ENCODE assay signal across 12 cellular contexts in the genomic region with DNA sequence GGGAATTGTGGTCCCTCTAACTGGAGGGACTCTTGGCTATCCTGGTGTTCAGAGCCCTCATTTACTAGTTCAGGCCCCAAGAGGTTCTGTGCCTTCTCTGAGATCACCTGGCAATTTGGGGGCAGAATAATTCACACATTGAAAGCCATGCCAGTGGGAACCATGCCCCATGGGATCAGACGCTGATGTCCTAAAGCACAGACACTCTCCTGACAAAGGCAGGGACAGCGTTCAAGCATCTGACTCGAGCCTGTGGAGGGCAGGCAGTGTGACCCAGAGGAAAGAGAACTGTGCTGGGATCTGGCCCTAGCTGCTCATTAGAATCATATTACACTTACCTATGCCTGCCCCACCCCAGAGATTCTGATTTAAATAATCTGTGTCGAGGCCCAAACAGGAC. TPM values are rescaled to one million over a fixed set of nuclear protein-coding genes. Genes with fewer than 3 reads are reported as not detected.
DNase-seq lines count a peak whose midpoint lies in the region; ATAC-seq and TF ChIP-seq lines count a peak whose summit lies in the region.
"Had no signal": no experiment of that assay in that cellular context is flagged by ENCODE, and none has a peak within 500 bp of the region (broad histone marks: within the 10 kb centered on the region; RNA-seq: fewer than 3 reads in every experiment).

No MANE protein-coding gene starts in this region.

- peaks cover 8% of the 10 kb centered on the region for H3K9me3 Mint-ChIP-seq in activated T-helper 2 cell treated with anti-CD3 and anti-CD28 coated beads, Interferon-gamma antibody, Interleukin-2, Interleukin-4, amounts not matched to agents 10 μg/mL and 5 μg/mL and 100 μg/mL, durations not matched to agents 14 hours and 24 hours and 36 hours
- H3K9me3 Mint-ChIP-seq in chondrocyte (ENCODE audit: low read depth), result no peaks in the 10 kb centered on the region
- H3K9me3 Mint-ChIP-seq: HFFc6 had no signal

- no peak overlapping the region for H3K4me3 Mint-ChIP-seq in activated T-helper 2 cell treated with anti-CD3 and anti-CD28 coated beads, Interferon-gamma antibody, Interleukin-2, Interleukin-4, amounts not matched to agents 10 μg/mL and 5 μg/mL and 100 μg/mL, durations not matched to agents 14 hours and 24 hours and 36 hours (ENCODE audit: low read depth)
- H3K4me3 Mint-ChIP-seq in chondrocyte (ENCODE audit: unreplicated experiment), result no peak overlapping the region
- H3K4me3 Mint-ChIP-seq: HFFc6 had no signal

- H3K27me3 Mint-ChIP-seq in activated T-helper 2 cell treated with anti-CD3 and anti-CD28 coated beads, Interferon-gamma antibody, Interleukin-2, Interleukin-4, amounts not matched to agents 10 μg/mL and 5 μg/mL and 100 μg/mL, durations not matched to agents 14 hours and 24 hours and 36 hours (ENCODE audit: low read depth), result no peaks in the 10 kb centered on the region
- H3K27me3 Mint-ChIP-seq in chondrocyte (ENCODE audit: low read depth), result peaks cover 27% of the 10 kb centered on the region

- no peaks in the 10 kb centered on the region for H3K36me3 ChIP-seq in gastrocnemius medialis

- H3K27me3 ChIP-seq in gastrocnemius medialis, result no peaks in the 10 kb centered on the region

- ATAC-seq in GM18498 (IDR thresholded peaks at IDR 0.05; ENCODE audit: unreplicated experiment), result peak; percentile 1
- ATAC-seq in HG03378 (IDR thresholded peaks at IDR 0.05; ENCODE audit: unreplicated experiment), result peak; percentile 1
- no peak for ATAC-seq in gastrocnemius medialis
- no peak for ATAC-seq in GM18505 (IDR thresholded peaks at IDR 0.05; ENCODE audit: unreplicated experiment)

- peaks cover 60 to 62% of the 10 kb centered on the region in 2 donors for H3K4me1 ChIP-seq in gastrocnemius medialis

- in situ Hi-C loops in gastrocnemius medialis (cut with MboI; ENCODE audit: low sequenced_read_pairs in 4 of 4), result no loop called here

- peaks cover 68% of the 10 kb centered on the region for H3K4me1 Mint-ChIP-seq in activated T-helper 2 cell treated with anti-CD3 and anti-CD28 coated beads, Interferon-gamma antibody, Interleukin-2, Interleukin-4, amounts not matched to agents 10 μg/mL and 5 μg/mL and 100 μg/mL, durations not matched to agents 14 hours and 24 hours and 36 hours (ENCODE audit: low read depth)
- H3K4me1 Mint-ChIP-seq in chondrocyte (ENCODE audit: low read depth), result peaks cover 26% of the 10 kb centered on the region

- peak overlapping the region; percentile 97 to 100 (median 98) for H3K27ac ChIP-seq in gastrocnemius medialis

- TF ChIP-seq CTCF in gastrocnemius medialis (IDR thresholded peaks at IDR 0.05 in 4 of 5, conservative IDR thresholded peaks at IDR 0.05 in 1 of 5) (no peak), chondrocyte (IDR thresholded peaks at IDR 0.05) (no peak)

- no peaks in the 10 kb centered on the region for H3K9me3 ChIP-seq in gastrocnemius medialis

- DNase-seq in activated T-helper 2 cell treated with anti-CD3 and anti-CD28 coated beads, Interferon-gamma antibody, Interleukin-2, Interleukin-4, amounts not matched to agents 10 μg/mL and 5 μg/mL and 100 μg/mL, durations not matched to agents 14 hours and 24 hours and 36 hours (ENCODE audit: low spot score), result no peak
- DNase-seq in gastrocnemius medialis, result no peak
- no peak for DNase-seq in NCI-H1436 treated with DMSO at 0.1 percent for 48 hours (lab: John Stamatoyannopoulos, UW)
- no peak for DNase-seq in chondrocyte (ENCODE audit: low spot score)
- DNase-seq: DMS 273 treated with DMSO at 0.1 percent for 48 hours, foreskin fibroblast, HFFc6, NCI-H446 treated with DMSO at 0.1 percent for 48 hours had no signal

- no peak overlapping the region for H3K4me3 ChIP-seq in gastrocnemius medialis

- TF ChIP-seq POLR2A in gastrocnemius medialis (IDR thresholded peaks at IDR 0.05), result peak; percentile 59 to 61
- no peak for TF ChIP-seq POLR2A in GM18505 (IDR thresholded peaks at IDR 0.05; ENCODE audit: borderline replicate concordance, extremely low read depth, insufficient read depth, insufficient read length)

- peaks cover 32% of the 10 kb centered on the region for H3K36me3 Mint-ChIP-seq in activated T-helper 2 cell treated with anti-CD3 and anti-CD28 coated beads, Interferon-gamma antibody, Interleukin-2, Interleukin-4, amounts not matched to agents 10 μg/mL and 5 μg/mL and 100 μg/mL, durations not matched to agents 14 hours and 24 hours and 36 hours (ENCODE audit: low read depth)
- H3K36me3 Mint-ChIP-seq in chondrocyte (ENCODE audit: low read depth), result peaks cover 2% of the 10 kb centered on the region

- intact Hi-C loops in activated T-helper 2 cell treated with anti-CD3 and anti-CD28 coated beads, Interferon-gamma antibody, Interleukin-2, Interleukin-4, amounts not matched to agents 10 μg/mL and 5 μg/mL and 100 μg/mL, durations not matched to agents 14 hours and 24 hours and 36 hours (cut with micrococcal nuclease), result loop anchor here (1.0 to 10.0 kb wide), 5 partner anchors 43 to 1544 kb away; partner anchors contain the start of gene ITPK1
- intact Hi-C loops in gastrocnemius medialis (cut with DNase I; ENCODE audit: low total_unique reads), result no loop called here

- peak overlapping the region; percentile 100 for H3K27ac Mint-ChIP-seq in activated T-helper 2 cell treated with anti-CD3 and anti-CD28 coated beads, Interferon-gamma antibody, Interleukin-2, Interleukin-4, amounts not matched to agents 10 μg/mL and 5 μg/mL and 100 μg/mL, durations not matched to agents 14 hours and 24 hours and 36 hours
- H3K27ac Mint-ChIP-seq in chondrocyte (ENCODE audit: unreplicated experiment), result no peak overlapping the region
- H3K27ac Mint-ChIP-seq: HFFc6 had no signal

RNA-seq across cellular contexts. Expression of gene ASB2, which starts 2.4 kb away (rescaled TPM):
- total RNA-seq in activated T-helper 2 cell treated with anti-CD3 and anti-CD28 coated beads, Interferon-gamma antibody, Interleukin-2, Interleukin-4, amounts not matched to agents 10 μg/mL and 5 μg/mL and 100 μg/mL, durations not matched to agents 14 hours and 24 hours and 36 hours, result 19.8 TPM in 2 replicates
- total RNA-seq in gastrocnemius medialis, result 100 to 1,000 TPM; 335 to 819 (median 539) TPM
- total RNA-seq in chondrocyte, result 0.67 to 1.2 TPM in 2 of 3 replicates, not detected in the other
- total RNA-seq: HFFc6 had no signal

RNA-seq across cellular contexts. Expression of gene CCDC197, which starts 18.4 kb away (rescaled TPM):
- 0.11 TPM in 1 of 2 replicates, not detected in the other for total RNA-seq in activated T-helper 2 cell treated with anti-CD3 and anti-CD28 coated beads, Interferon-gamma antibody, Interleukin-2, Interleukin-4, amounts not matched to agents 10 μg/mL and 5 μg/mL and 100 μg/mL, durations not matched to agents 14 hours and 24 hours and 36 hours
- total RNA-seq in gastrocnemius medialis, result under 1 TPM in 2 of 4 donors, not detected in 2; 0.56 to 0.61 TPM
- not detected in 3 replicates for total RNA-seq in chondrocyte
- total RNA-seq: HFFc6, RPMI7951 had no signal

RNA-seq across cellular contexts. Expression of gene OTUB2, which starts 47.4 kb away (rescaled TPM):
- 2.1 and 2.3 TPM in 2 replicates for total RNA-seq in activated T-helper 2 cell treated with anti-CD3 and anti-CD28 coated beads, Interferon-gamma antibody, Interleukin-2, Interleukin-4, amounts not matched to agents 10 μg/mL and 5 μg/mL and 100 μg/mL, durations not matched to agents 14 hours and 24 hours and 36 hours
- under 1 TPM in 1 of 4 donors, not detected in 3; 0.11 TPM for total RNA-seq in gastrocnemius medialis
- 0.99 to 2.1 TPM (median 1.9 TPM) in 3 replicates for total RNA-seq in chondrocyte

RNA-seq across cellular contexts. Expression of gene FAM181A, which starts 51.6 kb away (rescaled TPM):
- not detected in 2 replicates for total RNA-seq in activated T-helper 2 cell treated with anti-CD3 and anti-CD28 coated beads, Interferon-gamma antibody, Interleukin-2, Interleukin-4, amounts not matched to agents 10 μg/mL and 5 μg/mL and 100 μg/mL, durations not matched to agents 14 hours and 24 hours and 36 hours
- total RNA-seq in gastrocnemius medialis, result not detected
- total RNA-seq in chondrocyte, result not detected in 3 replicates
- total RNA-seq: HFFc6, RPMI7951 had no signal

Comparison
In these comparisons a context has a peak if more than half of its experiments do, and no peak if none do; other contexts are left out.
1. ATAC-seq: peak in GM18498 (single experiment) and HG03378 (single experiment); none in gastrocnemius medialis (0 of 2) and GM18505 (single experiment).
2. RNA of gene ASB2, which starts 2.4 kb away (total RNA-seq): 335 to 819 TPM in gastrocnemius medialis; 19.8 TPM in activated T-helper 2 cell treated with anti-CD3 and anti-CD28 coated beads, Interferon-gamma antibody, Interleukin-2, Interleukin-4, amounts not matched to agents 10 μg/mL and 5 μg/mL and 100 μg/mL, durations not matched to agents 14 hours and 24 hours and 36 hours and 0.67 to 1.2 TPM in chondrocyte; every median in the first group is over 10 times any median in the second.